In genomic region chr19:38617283-38617763, GRCh38 we compare ENCODE assay signal across 9 cellular contexts. TPM values are rescaled to one million over a fixed set of nuclear protein-coding genes. Genes with fewer than 3 reads are reported as not detected.
DNase-seq lines count a peak whose midpoint lies in the region; ATAC-seq, FAIRE-seq and TF ChIP-seq lines count a peak whose summit lies in the region.
"Had no signal": no experiment of that assay in that cellular context is flagged by ENCODE, and none has a peak within 500 bp of the region (broad histone marks: within the 10 kb centered on the region; RNA-seq: fewer than 3 reads in every experiment).

No MANE protein-coding gene starts in this region.

- no peak for TF ChIP-seq CTCF in H1 (IDR thresholded peaks at IDR 0.05; ENCODE audit: control extremely low read depth in 1 of 3, insufficient read depth in 1 of 3, low read depth in 1 of 3, low read length in 3 of 3)
- no peak for TF ChIP-seq CTCF in hepatocyte (IDR thresholded peaks at IDR 0.05; ENCODE audit: poor library complexity)

- DNase-seq in H1 (ENCODE audit: low read depth in 1 of 2, low spot score in 2 of 2): no peak
- peak; percentile 21 for DNase-seq in stimulated activated CD4-positive, alpha-beta T cell treated with anti-CD3 and anti-CD28 coated beads, Interleukin-4, amount 100 ng/mL, for 24 hours
- no peak for DNase-seq in NCI-H2107 (lab: John Stamatoyannopoulos, UW)
- no peak for DNase-seq in hepatocyte (ENCODE audit: low spot score)
- DNase-seq in GM23248: no peak

- H3K23me2 ChIP-seq in H1 (ENCODE audit: low read depth, low read length): peaks cover 2% of the 10 kb centered on the region

- H3K14ac ChIP-seq in H1 (ENCODE audit: insufficient read length): no peak overlapping the region

- CTCF ChIA-PET in H1 (lab: Charles Lee; ENCODE audit: partially characterized antibody): interaction anchor here (0.7 to 5.9 kb wide), 3 partner anchors 17 to 215 kb away, joined by 3 to 27 read pairs (median 3); partner anchors contain the start of gene FAM98C

- H4K20me1 ChIP-seq in H1 (replicated peaks in 1 of 2; ENCODE audit: control insufficient read depth in 1 of 2, insufficient read depth in 2 of 2, low read length in 2 of 2): peaks cover 0 to 4% of the 10 kb centered on the region in 2 experiments
- no peaks in the 10 kb centered on the region for H4K20me1 ChIP-seq in hepatocyte (ENCODE audit: insufficient read depth, poor library complexity, severe bottlenecking)
- H4K20me1 ChIP-seq in GM23248 (ENCODE audit: insufficient read depth): no peaks in the 10 kb centered on the region

- no peak for TF ChIP-seq RAD21 in H1 (IDR thresholded peaks at IDR 0.05 in 1 of 2, conservative IDR thresholded peaks at IDR 0.05 in 1 of 2; ENCODE audit: low read depth in 2 of 2, low read length in 2 of 2)

- H3K27me3 Mint-ChIP-seq in T-helper 1 cell treated with Interleukin-12 subunit alpha and Interleukin-12 subunit beta and Interleukin-4 antibody, amounts not matched to agents 30 μg/mL and 1 μg/mL, for 36 hours (ENCODE audit: low read depth): no peaks in the 10 kb centered on the region

- no peak overlapping the region for H3K4me3 ChIP-seq in H1 (ENCODE audit: extremely low read depth in 1 of 4, insufficient read depth in 2 of 4, low read depth in 3 of 4, low read length in 4 of 4)
- H3K4me3 ChIP-seq in hepatocyte: no peak overlapping the region
- H3K4me3 ChIP-seq in GM23248: no peak overlapping the region

- no peak overlapping the region for H2BK20ac ChIP-seq in H1 (ENCODE audit: low read length)

- H3K27me3 ChIP-seq in H1 (replicated peaks in 1 of 4; ENCODE audit: control insufficient read depth in 3 of 4, extremely low read depth in 1 of 4, insufficient read depth in 3 of 4, low read length in 3 of 4): no peaks in the 10 kb centered on the region
- no peaks in the 10 kb centered on the region for H3K27me3 ChIP-seq in hepatocyte
- H3K27me3 ChIP-seq in GM23248 (replicated peaks; ENCODE audit: insufficient read depth): no peaks in the 10 kb centered on the region

- H3K27ac Mint-ChIP-seq in T-helper 1 cell treated with Interleukin-12 subunit alpha and Interleukin-12 subunit beta and Interleukin-4 antibody, amounts not matched to agents 30 μg/mL and 1 μg/mL, for 36 hours: peak overlapping the region; percentile 97

- H2AK5ac ChIP-seq in H1 (ENCODE audit: low read depth, low read length): no peak overlapping the region

- ATAC-seq in GM21515 (IDR thresholded peaks at IDR 0.05; ENCODE audit: unreplicated experiment) (peak; percentile 1), GM18907 (IDR thresholded peaks at IDR 0.05; ENCODE audit: unreplicated experiment) (no peak)

- 97% methylated on average over 9 of the region's 9 CpGs; no CpG with 5 or more reads in 1 of the 2 experiments for WGBS in H1 (ENCODE audit: extremely low coverage in 1 of 2, insufficient coverage in 1 of 2, insufficient read length in 1 of 2, insufficient replicate concordance in 2 of 2, low coverage in 1 of 2, low lambda C conversion rate in 2 of 2, missing lambda C conversion rate in 1 of 2), 2 experiments
- WGBS in hepatocyte (ENCODE audit: low lambda C conversion rate, missing lambda C conversion rate): 94% methylated on average over 9 of the region's 9 CpGs
- WGBS in GM23248 (ENCODE audit: low coverage in 1 of 2, low lambda C conversion rate in 2 of 2, missing lambda C conversion rate in 2 of 2), 2 experiments: 83 to 93% methylated on average over 9 of the region's 9 CpGs

- H3K79me2 ChIP-seq in H1 (ENCODE audit: control insufficient read depth in 1 of 2, insufficient read depth in 2 of 2, low read length in 2 of 2) (peaks cover 0 to 15% of the 10 kb centered on the region in 2 experiments; a peak in 2 of 4 replicates), hepatocyte (peaks cover 16% of the 10 kb centered on the region), GM23248 (ENCODE audit: insufficient read depth) (peaks cover 32% of the 10 kb centered on the region)

- POLR2A ChIA-PET in H1 (lab: Charles Lee; ENCODE audit: partially characterized antibody): interaction anchor here (0.7 to 2.0 kb wide), 5 partner anchors 12 to 229 kb away, joined by 3 to 10 read pairs (median 4); partner anchors contain the start of gene ACTN4

- H3K9me3 ChIP-seq in H1 (ENCODE audit: insufficient read depth in 2 of 2, low read depth in 1 of 2, low read length in 1 of 2): no peaks in the 10 kb centered on the region
- no peaks in the 10 kb centered on the region for H3K9me3 ChIP-seq in hepatocyte (ENCODE audit: low read depth)
- no peaks in the 10 kb centered on the region for H3K9me3 ChIP-seq in GM23248 (ENCODE audit: low read depth)

- H3K23ac ChIP-seq in H1 (ENCODE audit: insufficient read length): no peak overlapping the region

- H3K4me2 ChIP-seq in H1 (ENCODE audit: insufficient read depth in 1 of 2, low read depth in 2 of 2, low read length in 2 of 2) (peak overlapping the region in 1 of 2 experiments; percentile 81; a peak in 2 of 4 replicates), hepatocyte (no peak overlapping the region), GM23248 (ENCODE audit: unreplicated experiment) (no peak overlapping the region)

- H2AFZ ChIP-seq in H1 (ENCODE audit: low read length) (peak overlapping the region; percentile 25; the same call in 1 of the 2 replicates), hepatocyte (no peak overlapping the region), GM23248 (no peak overlapping the region; the same call in 1 of the 2 replicates)

- no peak overlapping the region for H3K56ac ChIP-seq in H1 (replicated peaks; ENCODE audit: insufficient read length, low read depth, low read length)

- H4K8ac ChIP-seq in H1 (ENCODE audit: extremely low read depth, insufficient read depth, low read length): no peak overlapping the region

- no peaks in the 10 kb centered on the region for H3K9me2 ChIP-seq in hepatocyte (replicated peaks; ENCODE audit: insufficient read depth)
- no peaks in the 10 kb centered on the region for H3K9me2 ChIP-seq in GM23248 (ENCODE audit: insufficient read depth)

- H3K4me1 Mint-ChIP-seq in T-helper 1 cell treated with Interleukin-12 subunit alpha and Interleukin-12 subunit beta and Interleukin-4 antibody, amounts not matched to agents 30 μg/mL and 1 μg/mL, for 36 hours (ENCODE audit: low read depth): peaks cover 52% of the 10 kb centered on the region

- H3K79me1 ChIP-seq in H1 (ENCODE audit: low read depth, low read length): peaks cover 7% of the 10 kb centered on the region

- H2BK12ac ChIP-seq in H1 (ENCODE audit: low read depth, low read length): peak overlapping the region; percentile 84; the same call in 1 of the 2 replicates

- H3K9ac ChIP-seq in H1 (replicated peaks in 1 of 4; ENCODE audit: extremely low read depth in 1 of 4, low read depth in 3 of 4, low read length in 3 of 4): no peak overlapping the region
- no peak overlapping the region for H3K9ac ChIP-seq in GM23248

- no peak overlapping the region for H2BK5ac ChIP-seq in H1 (ENCODE audit: low read depth, low read length)

- no peak overlapping the region for H2BK120ac ChIP-seq in H1 (replicated peaks; ENCODE audit: low read depth, low read length)

- peak overlapping the region; percentile 75; the same call in 1 of the 2 replicates for H2BK15ac ChIP-seq in H1 (ENCODE audit: low read length)

- TF ChIP-seq POLR2A in H1 (IDR thresholded peaks at IDR 0.05; ENCODE audit: control extremely low read depth in 1 of 2, low read depth in 2 of 2, low read length in 2 of 2): no peak

- H3K4me3 Mint-ChIP-seq in T-helper 1 cell treated with Interleukin-12 subunit alpha and Interleukin-12 subunit beta and Interleukin-4 antibody, amounts not matched to agents 30 μg/mL and 1 μg/mL, for 36 hours: peak overlapping the region; percentile 99

- H3K36me3 Mint-ChIP-seq in T-helper 1 cell treated with Interleukin-12 subunit alpha and Interleukin-12 subunit beta and Interleukin-4 antibody, amounts not matched to agents 30 μg/mL and 1 μg/mL, for 36 hours (ENCODE audit: low read depth): peaks cover 42% of the 10 kb centered on the region

- no peak overlapping the region for H4K5ac ChIP-seq in H1 (ENCODE audit: insufficient read length, low read depth, low read length)

- no peaks in the 10 kb centered on the region for H3F3A ChIP-seq in GM23248 (ENCODE audit: insufficient read depth)

- H3K27ac ChIP-seq in H1 (ENCODE audit: low read depth, low read length) (no peak overlapping the region), hepatocyte (no peak overlapping the region), GM23248 (no peak overlapping the region)
- H3K27ac ChIP-seq: epithelial cell of prostate had no signal

- no peak overlapping the region for H3K4ac ChIP-seq in H1 (replicated peaks; ENCODE audit: insufficient read length, low read depth, low read length)

- no peaks in the 10 kb centered on the region for H3K9me3 Mint-ChIP-seq in T-helper 1 cell treated with Interleukin-12 subunit alpha and Interleukin-12 subunit beta and Interleukin-4 antibody, amounts not matched to agents 30 μg/mL and 1 μg/mL, for 36 hours

- H3K36me3 ChIP-seq in H1 (ENCODE audit: control insufficient read depth in 2 of 4, insufficient read depth in 4 of 4, low read length in 3 of 4): peaks cover 5 to 21% (median 14%) of the 10 kb centered on the region in 4 experiments
- H3K36me3 ChIP-seq in hepatocyte (replicated peaks; ENCODE audit: insufficient read depth, low read depth): no peaks in the 10 kb centered on the region
- peaks cover 11% of the 10 kb centered on the region for H3K36me3 ChIP-seq in GM23248 (ENCODE audit: low read depth)

- FAIRE-seq in H1 (lab: Jason Lieb, UNC): no peak

- in situ Hi-C loops in GM23248 (cut with MboI): no loop called here

- no peak for TF ChIP-seq EP300 in H1 (IDR thresholded peaks at IDR 0.05; ENCODE audit: borderline replicate concordance in 1 of 2, low read depth in 2 of 2, low read length in 2 of 2)

- H3K4me1 ChIP-seq in H1 (replicated peaks in 1 of 4; ENCODE audit: control insufficient read depth in 3 of 4, insufficient read depth in 4 of 4, low read length in 3 of 4) (peaks cover 4 to 14% (median 11%) of the 10 kb centered on the region in 4 experiments), hepatocyte (ENCODE audit: insufficient read depth) (no peaks in the 10 kb centered on the region), GM23248 (ENCODE audit: insufficient read depth) (0 out of 2 replicates have a peak, but pooled peaks cover 8% of the 10 kb centered on the region)

- no peak overlapping the region for H4K91ac ChIP-seq in H1 (replicated peaks; ENCODE audit: insufficient read length, low read length)

- H3K18ac ChIP-seq in H1 (ENCODE audit: extremely low read depth, low read length): no peak overlapping the region

RNA-seq across cellular contexts. Expression of gene MAP4K1, which starts 0.4 kb away (rescaled TPM):
- 10.4 and 14.4 TPM in 2 replicates for total RNA-seq in H1 (2021; fragmentation: NEBNext Ultra II Directional; extraction: Animal tissue kit (Norgen Biotek cat#: 25700))
- 9.0 and 22.0 TPM in 2 replicates for polyA plus RNA-seq in H1 (2011; rRNA removed)
- polyA plus RNA-seq in H1 (2011; cell fraction: cytosol; rRNA removed): 8.0 TPM
- 12.8 TPM for polyA plus RNA-seq in H1 (2011; cell fraction: nucleus; rRNA removed)
- polyA plus RNA-seq in H1 (2012, experiment 1 of 2): 9.6 to 16.0 TPM (median 13.8 TPM) in 4 replicates
- 7.3 TPM for polyA plus RNA-seq in H1 (2012, experiment 2 of 2)
- polyA plus RNA-seq in H1 (2013, experiment 1 of 2): 14.6 TPM
- polyA plus RNA-seq in H1 (2013, experiment 2 of 2): 11.8 TPM
- 1.1 and 1.6 TPM in 2 replicates for polyA minus RNA-seq in H1 (2011; rRNA and poly(A)+ RNA removed)
- 3.7 TPM for polyA minus RNA-seq in H1 (2011; cell fraction: cytosol; rRNA and poly(A)+ RNA removed)
- 2.0 TPM for polyA minus RNA-seq in H1 (2011; cell fraction: nucleus; rRNA and poly(A)+ RNA removed)
- 0.57 and 0.96 TPM in 2 replicates for total RNA-seq in hepatocyte
- 2.6 and 4.5 TPM in 2 replicates for polyA plus RNA-seq in hepatocyte
- not detected in 2 replicates for total RNA-seq in GM23248 (2014; rRNA removed; shearing (Covaris generic))
- polyA plus RNA-seq in GM23248 (2016; fragmentation: Nextera tagmentation; extraction: Ambion mirVana): 0.63 and 1.0 TPM in 2 replicates

RNA-seq across cellular contexts. Expression of gene EIF3K, which starts 1.7 kb away (rescaled TPM):
- total RNA-seq in H1 (2021; fragmentation: NEBNext Ultra II Directional; extraction: Animal tissue kit (Norgen Biotek cat#: 25700)): 329 and 344 TPM in 2 replicates
- polyA plus RNA-seq in H1 (2011; rRNA removed) (937 and 977 TPM in 2 replicates), hepatocyte (170 and 171 TPM in 2 replicates), GM23248 (2016; fragmentation: Nextera tagmentation; extraction: Ambion mirVana) (143 and 151 TPM in 2 replicates)
- 945 TPM for polyA plus RNA-seq in H1 (2011; cell fraction: cytosol; rRNA removed)
- 915 TPM for polyA plus RNA-seq in H1 (2011; cell fraction: nucleus; rRNA removed)
- polyA plus RNA-seq in H1 (2012, experiment 1 of 2): 382 to 549 TPM (median 528 TPM) in 4 replicates
- 458 TPM for polyA plus RNA-seq in H1 (2012, experiment 2 of 2)
- polyA plus RNA-seq in H1 (2013, experiment 1 of 2): 236 TPM
- 236 TPM for polyA plus RNA-seq in H1 (2013, experiment 2 of 2)
- polyA minus RNA-seq in H1 (2011; rRNA and poly(A)+ RNA removed): 386 and 450 TPM in 2 replicates
- polyA minus RNA-seq in H1 (2011; cell fraction: cytosol; rRNA and poly(A)+ RNA removed): 188 TPM
- polyA minus RNA-seq in H1 (2011; cell fraction: nucleus; rRNA and poly(A)+ RNA removed): 180 TPM
- 309 and 354 TPM in 2 replicates for total RNA-seq in hepatocyte
- 270 and 295 TPM in 2 replicates for total RNA-seq in GM23248 (2014; rRNA removed; shearing (Covaris generic))

RNA-seq across cellular contexts. Expression of gene ACTN4, which starts 30.1 kb away (rescaled TPM):
- 520 and 530 TPM in 2 replicates for total RNA-seq in H1 (2021; fragmentation: NEBNext Ultra II Directional; extraction: Animal tissue kit (Norgen Biotek cat#: 25700))
- 211 and 281 TPM in 2 replicates for polyA plus RNA-seq in H1 (2011; rRNA removed)
- polyA plus RNA-seq in H1 (2011; cell fraction: cytosol; rRNA removed): 223 TPM
- 1,059 TPM for polyA plus RNA-seq in H1 (2011; cell fraction: nucleus; rRNA removed)
- 374 to 504 TPM (median 451 TPM) in 4 replicates for polyA plus RNA-seq in H1 (2012, experiment 1 of 2)
- polyA plus RNA-seq in H1 (2012, experiment 2 of 2): 171 TPM
- 279 TPM for polyA plus RNA-seq in H1 (2013, experiment 1 of 2)
- 254 TPM for polyA plus RNA-seq in H1 (2013, experiment 2 of 2)
- polyA minus RNA-seq in H1 (2011; rRNA and poly(A)+ RNA removed): 190 and 202 TPM in 2 replicates
- 103 TPM for polyA minus RNA-seq in H1 (2011; cell fraction: cytosol; rRNA and poly(A)+ RNA removed)
- polyA minus RNA-seq in H1 (2011; cell fraction: nucleus; rRNA and poly(A)+ RNA removed): 171 TPM
- total RNA-seq in hepatocyte: 278 and 321 TPM in 2 replicates
- 54.4 and 59.3 TPM in 2 replicates for polyA plus RNA-seq in hepatocyte
- 467 and 477 TPM in 2 replicates for total RNA-seq in GM23248 (2014; rRNA removed; shearing (Covaris generic))
- polyA plus RNA-seq in GM23248 (2016; fragmentation: Nextera tagmentation; extraction: Ambion mirVana): 84.6 and 85.7 TPM in 2 replicates
